1 cellular context compared by ENCODE assay signal in the genomic region with DNA sequence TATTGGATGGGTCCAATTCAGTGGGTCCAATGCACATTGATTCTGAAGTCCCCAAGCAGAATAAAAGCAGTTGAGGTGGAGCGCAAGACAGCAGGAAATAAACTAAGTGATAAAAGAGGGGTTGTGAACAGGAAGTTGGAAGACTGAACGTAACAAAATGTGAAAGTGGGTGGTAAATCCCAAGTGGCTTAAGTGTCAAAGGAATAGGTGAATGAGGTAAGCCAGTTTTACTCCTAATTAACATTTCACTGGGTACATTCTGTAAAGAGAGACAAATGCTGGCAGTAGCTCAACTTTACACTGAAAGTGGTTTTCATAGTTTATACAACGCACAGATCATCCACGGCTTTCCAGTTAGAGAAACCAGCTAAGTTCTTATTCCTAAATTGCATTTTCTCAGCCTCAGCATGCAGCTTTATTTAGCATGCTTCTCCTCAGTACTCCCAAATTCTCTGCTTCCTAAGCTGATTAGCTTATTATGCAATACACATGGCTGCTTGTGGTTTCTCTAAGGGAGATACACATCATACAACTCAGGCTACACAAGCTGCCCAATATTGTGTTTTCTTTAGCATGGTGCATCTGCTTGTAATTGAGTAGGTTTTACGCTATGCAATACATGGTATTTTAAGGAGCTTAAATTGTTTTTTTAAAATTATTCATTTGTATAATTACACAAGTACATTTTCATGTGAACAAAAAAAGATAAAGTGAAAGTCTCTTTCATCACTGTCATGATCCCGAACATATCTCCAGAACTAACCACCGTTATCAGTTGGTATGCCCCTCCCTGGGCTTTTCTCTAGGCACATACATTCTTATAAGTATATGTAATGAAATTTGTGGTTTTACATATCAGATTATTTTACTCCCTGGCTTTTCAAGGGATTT.
A peak's percentile ranks its signal among the peaks of the same experiment; 100 is the strongest.
TF ChIP-seq lines count a peak whose summit lies in the region.

No MANE protein-coding gene starts in this region.

TF ChIP-seq in K562, 482 proteins besides CTCF, POLR2A, EP300 and RAD21 (continued from another document and continues in another):
- TF ChIP-seq, protein P1, sequence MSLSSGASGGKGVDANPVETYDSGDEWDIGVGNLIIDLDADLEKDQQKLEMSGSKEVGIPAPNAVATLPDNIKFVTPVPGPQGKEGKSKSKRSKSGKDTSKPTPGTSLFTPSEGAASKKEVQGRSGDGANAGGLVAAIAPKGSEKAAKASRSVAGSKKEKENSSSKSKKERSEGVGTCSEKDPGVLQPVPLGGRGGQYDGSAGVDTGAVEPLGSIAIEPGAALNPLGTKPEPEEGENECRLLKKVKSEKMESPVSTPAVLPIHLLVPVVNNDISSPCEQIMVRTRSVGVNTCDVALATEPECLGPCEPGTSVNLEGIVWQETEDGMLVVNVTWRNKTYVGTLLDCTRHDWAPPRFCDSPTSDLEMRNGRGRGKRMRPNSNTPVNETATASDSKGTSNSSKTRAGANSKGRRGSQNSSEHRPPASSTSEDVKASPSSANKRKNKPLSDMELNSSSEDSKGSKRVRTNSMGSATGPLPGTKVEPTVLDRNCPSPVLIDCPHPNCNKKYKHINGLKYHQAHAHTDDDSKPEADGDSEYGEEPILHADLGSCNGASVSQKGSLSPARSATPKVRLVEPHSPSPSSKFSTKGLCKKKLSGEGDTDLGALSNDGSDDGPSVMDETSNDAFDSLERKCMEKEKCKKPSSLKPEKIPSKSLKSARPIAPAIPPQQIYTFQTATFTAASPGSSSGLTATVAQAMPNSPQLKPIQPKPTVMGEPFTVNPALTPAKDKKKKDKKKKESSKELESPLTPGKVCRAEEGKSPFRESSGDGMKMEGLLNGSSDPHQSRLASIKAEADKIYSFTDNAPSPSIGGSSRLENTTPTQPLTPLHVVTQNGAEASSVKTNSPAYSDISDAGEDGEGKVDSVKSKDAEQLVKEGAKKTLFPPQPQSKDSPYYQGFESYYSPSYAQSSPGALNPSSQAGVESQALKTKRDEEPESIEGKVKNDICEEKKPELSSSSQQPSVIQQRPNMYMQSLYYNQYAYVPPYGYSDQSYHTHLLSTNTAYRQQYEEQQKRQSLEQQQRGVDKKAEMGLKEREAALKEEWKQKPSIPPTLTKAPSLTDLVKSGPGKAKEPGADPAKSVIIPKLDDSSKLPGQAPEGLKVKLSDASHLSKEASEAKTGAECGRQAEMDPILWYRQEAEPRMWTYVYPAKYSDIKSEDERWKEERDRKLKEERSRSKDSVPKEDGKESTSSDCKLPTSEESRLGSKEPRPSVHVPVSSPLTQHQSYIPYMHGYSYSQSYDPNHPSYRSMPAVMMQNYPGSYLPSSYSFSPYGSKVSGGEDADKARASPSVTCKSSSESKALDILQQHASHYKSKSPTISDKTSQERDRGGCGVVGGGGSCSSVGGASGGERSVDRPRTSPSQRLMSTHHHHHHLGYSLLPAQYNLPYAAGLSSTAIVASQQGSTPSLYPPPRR (CRISPR knock-in tag; IDR thresholded peaks at IDR 0.05; ENCODE audit: borderline replicate concordance): no peak
- TF ChIP-seq, protein P2, sequence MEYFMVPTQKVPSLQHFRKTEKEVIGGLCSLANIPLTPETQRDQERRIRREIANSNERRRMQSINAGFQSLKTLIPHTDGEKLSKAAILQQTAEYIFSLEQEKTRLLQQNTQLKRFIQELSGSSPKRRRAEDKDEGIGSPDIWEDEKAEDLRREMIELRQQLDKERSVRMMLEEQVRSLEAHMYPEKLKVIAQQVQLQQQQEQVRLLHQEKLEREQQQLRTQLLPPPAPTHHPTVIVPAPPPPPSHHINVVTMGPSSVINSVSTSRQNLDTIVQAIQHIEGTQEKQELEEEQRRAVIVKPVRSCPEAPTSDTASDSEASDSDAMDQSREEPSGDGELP (CRISPR knock-in tag; IDR thresholded peaks at IDR 0.05; ENCODE audit: borderline replicate concordance): no peak
- TF ChIP-seq, protein P3, sequence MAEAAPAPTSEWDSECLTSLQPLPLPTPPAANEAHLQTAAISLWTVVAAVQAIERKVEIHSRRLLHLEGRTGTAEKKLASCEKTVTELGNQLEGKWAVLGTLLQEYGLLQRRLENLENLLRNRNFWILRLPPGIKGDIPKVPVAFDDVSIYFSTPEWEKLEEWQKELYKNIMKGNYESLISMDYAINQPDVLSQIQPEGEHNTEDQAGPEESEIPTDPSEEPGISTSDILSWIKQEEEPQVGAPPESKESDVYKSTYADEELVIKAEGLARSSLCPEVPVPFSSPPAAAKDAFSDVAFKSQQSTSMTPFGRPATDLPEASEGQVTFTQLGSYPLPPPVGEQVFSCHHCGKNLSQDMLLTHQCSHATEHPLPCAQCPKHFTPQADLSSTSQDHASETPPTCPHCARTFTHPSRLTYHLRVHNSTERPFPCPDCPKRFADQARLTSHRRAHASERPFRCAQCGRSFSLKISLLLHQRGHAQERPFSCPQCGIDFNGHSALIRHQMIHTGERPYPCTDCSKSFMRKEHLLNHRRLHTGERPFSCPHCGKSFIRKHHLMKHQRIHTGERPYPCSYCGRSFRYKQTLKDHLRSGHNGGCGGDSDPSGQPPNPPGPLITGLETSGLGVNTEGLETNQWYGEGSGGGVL (CRISPR knock-in tag; IDR thresholded peaks at IDR 0.05): no peak
- TF ChIP-seq, protein P4, sequence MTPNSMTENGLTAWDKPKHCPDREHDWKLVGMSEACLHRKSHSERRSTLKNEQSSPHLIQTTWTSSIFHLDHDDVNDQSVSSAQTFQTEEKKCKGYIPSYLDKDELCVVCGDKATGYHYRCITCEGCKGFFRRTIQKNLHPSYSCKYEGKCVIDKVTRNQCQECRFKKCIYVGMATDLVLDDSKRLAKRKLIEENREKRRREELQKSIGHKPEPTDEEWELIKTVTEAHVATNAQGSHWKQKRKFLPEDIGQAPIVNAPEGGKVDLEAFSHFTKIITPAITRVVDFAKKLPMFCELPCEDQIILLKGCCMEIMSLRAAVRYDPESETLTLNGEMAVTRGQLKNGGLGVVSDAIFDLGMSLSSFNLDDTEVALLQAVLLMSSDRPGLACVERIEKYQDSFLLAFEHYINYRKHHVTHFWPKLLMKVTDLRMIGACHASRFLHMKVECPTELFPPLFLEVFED (CRISPR knock-in tag; conservative IDR thresholded peaks at IDR 0.05): no peak
- TF ChIP-seq, protein P5, sequence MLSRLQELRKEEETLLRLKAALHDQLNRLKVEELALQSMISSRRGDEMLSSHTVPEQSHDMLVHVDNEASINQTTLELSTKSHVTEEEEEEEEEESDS (CRISPR knock-in tag; IDR thresholded peaks at IDR 0.05): peak; percentile 67
- TF ChIP-seq NFXL1 (CRISPR knock-in tag; IDR thresholded peaks at IDR 0.05) (no peak), TEAD2 (tag; IDR thresholded peaks at IDR 0.05) (no peak), NR3C1 (CRISPR knock-in tag; IDR thresholded peaks at IDR 0.05) (no peak), ILK (tag; IDR thresholded peaks at IDR 0.05; ENCODE audit: borderline replicate concordance, low read depth) (no peak), GABPB2 (CRISPR knock-in tag; conservative IDR thresholded peaks at IDR 0.05) (no peak), MYC (IDR thresholded peaks at IDR 0.05; ENCODE audit: low read depth, low read length) (peak; percentile 56; the same call in 1 of the 2 replicates), MYC (CRISPR knock-in tag; IDR thresholded peaks at IDR 0.05; ENCODE audit: borderline replicate concordance, low read depth) (no peak), ZC3H4 (CRISPR knock-in tag; IDR thresholded peaks at IDR 0.05; ENCODE audit: borderline replicate concordance) (no peak), IRF2 (CRISPR knock-in tag; IDR thresholded peaks at IDR 0.05) (no peak), BDP1 (IDR thresholded peaks at IDR 0.05; ENCODE audit: insufficient read depth, insufficient read length) (no peak), ZNF347 (CRISPR knock-in tag; IDR thresholded peaks at IDR 0.05; ENCODE audit: low read depth) (no peak), MYBL2 (IDR thresholded peaks at IDR 0.05; ENCODE audit: low read depth) (no peak), MYBL2 (CRISPR knock-in tag; IDR thresholded peaks at IDR 0.05; ENCODE audit: borderline replicate concordance) (no peak), ZNF121 (CRISPR knock-in tag; conservative IDR thresholded peaks at IDR 0.05) (no peak), ETV5 (CRISPR knock-in tag; IDR thresholded peaks at IDR 0.05; ENCODE audit: low read depth) (no peak), MBD2 (IDR thresholded peaks at IDR 0.05; ENCODE audit: borderline replicate concordance, low read depth) (no peak; the same call in 1 of the 2 replicates), POLR2B (IDR thresholded peaks at IDR 0.05; ENCODE audit: low read depth, partially characterized antibody) (peak; percentile 19), SLC30A9 (CRISPR knock-in tag; IDR thresholded peaks at IDR 0.05) (no peak), KAT7 (CRISPR knock-in tag; IDR thresholded peaks at IDR 0.05; ENCODE audit: borderline replicate concordance) (no peak), ZFX (CRISPR knock-in tag; IDR thresholded peaks at IDR 0.05) (no peak), ZNF134 (CRISPR knock-in tag; conservative IDR thresholded peaks at IDR 0.05) (no peak), ZBTB1 (CRISPR knock-in tag; IDR thresholded peaks at IDR 0.05; ENCODE audit: borderline replicate concordance, low read depth) (no peak), EZH2 (IDR thresholded peaks at IDR 0.05; ENCODE audit: borderline replicate concordance, low read depth, low read length) (no peak), ARID1B (IDR thresholded peaks at IDR 0.05) (peak; percentile 51; the same call in 1 of the 2 replicates), ZNF445 (CRISPR knock-in tag; IDR thresholded peaks at IDR 0.05; ENCODE audit: low read depth) (no peak), ZFP1 (CRISPR knock-in tag; IDR thresholded peaks at IDR 0.05) (no peak)
- TF ChIP-seq, protein P6, sequence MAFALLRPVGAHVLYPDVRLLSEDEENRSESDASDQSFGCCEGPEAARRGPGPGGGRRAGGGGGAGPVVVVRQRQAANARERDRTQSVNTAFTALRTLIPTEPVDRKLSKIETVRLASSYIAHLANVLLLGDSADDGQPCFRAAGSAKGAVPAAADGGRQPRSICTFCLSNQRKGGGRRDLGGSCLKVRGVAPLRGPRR (CRISPR knock-in tag; IDR thresholded peaks at IDR 0.05): no peak
- TF ChIP-seq, protein P7, sequence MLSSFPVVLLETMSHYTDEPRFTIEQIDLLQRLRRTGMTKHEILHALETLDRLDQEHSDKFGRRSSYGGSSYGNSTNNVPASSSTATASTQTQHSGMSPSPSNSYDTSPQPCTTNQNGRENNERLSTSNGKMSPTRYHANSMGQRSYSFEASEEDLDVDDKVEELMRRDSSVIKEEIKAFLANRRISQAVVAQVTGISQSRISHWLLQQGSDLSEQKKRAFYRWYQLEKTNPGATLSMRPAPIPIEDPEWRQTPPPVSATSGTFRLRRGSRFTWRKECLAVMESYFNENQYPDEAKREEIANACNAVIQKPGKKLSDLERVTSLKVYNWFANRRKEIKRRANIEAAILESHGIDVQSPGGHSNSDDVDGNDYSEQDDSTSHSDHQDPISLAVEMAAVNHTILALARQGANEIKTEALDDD (IDR thresholded peaks at IDR 0.05): peak; percentile 61
- TF ChIP-seq, protein P8, sequence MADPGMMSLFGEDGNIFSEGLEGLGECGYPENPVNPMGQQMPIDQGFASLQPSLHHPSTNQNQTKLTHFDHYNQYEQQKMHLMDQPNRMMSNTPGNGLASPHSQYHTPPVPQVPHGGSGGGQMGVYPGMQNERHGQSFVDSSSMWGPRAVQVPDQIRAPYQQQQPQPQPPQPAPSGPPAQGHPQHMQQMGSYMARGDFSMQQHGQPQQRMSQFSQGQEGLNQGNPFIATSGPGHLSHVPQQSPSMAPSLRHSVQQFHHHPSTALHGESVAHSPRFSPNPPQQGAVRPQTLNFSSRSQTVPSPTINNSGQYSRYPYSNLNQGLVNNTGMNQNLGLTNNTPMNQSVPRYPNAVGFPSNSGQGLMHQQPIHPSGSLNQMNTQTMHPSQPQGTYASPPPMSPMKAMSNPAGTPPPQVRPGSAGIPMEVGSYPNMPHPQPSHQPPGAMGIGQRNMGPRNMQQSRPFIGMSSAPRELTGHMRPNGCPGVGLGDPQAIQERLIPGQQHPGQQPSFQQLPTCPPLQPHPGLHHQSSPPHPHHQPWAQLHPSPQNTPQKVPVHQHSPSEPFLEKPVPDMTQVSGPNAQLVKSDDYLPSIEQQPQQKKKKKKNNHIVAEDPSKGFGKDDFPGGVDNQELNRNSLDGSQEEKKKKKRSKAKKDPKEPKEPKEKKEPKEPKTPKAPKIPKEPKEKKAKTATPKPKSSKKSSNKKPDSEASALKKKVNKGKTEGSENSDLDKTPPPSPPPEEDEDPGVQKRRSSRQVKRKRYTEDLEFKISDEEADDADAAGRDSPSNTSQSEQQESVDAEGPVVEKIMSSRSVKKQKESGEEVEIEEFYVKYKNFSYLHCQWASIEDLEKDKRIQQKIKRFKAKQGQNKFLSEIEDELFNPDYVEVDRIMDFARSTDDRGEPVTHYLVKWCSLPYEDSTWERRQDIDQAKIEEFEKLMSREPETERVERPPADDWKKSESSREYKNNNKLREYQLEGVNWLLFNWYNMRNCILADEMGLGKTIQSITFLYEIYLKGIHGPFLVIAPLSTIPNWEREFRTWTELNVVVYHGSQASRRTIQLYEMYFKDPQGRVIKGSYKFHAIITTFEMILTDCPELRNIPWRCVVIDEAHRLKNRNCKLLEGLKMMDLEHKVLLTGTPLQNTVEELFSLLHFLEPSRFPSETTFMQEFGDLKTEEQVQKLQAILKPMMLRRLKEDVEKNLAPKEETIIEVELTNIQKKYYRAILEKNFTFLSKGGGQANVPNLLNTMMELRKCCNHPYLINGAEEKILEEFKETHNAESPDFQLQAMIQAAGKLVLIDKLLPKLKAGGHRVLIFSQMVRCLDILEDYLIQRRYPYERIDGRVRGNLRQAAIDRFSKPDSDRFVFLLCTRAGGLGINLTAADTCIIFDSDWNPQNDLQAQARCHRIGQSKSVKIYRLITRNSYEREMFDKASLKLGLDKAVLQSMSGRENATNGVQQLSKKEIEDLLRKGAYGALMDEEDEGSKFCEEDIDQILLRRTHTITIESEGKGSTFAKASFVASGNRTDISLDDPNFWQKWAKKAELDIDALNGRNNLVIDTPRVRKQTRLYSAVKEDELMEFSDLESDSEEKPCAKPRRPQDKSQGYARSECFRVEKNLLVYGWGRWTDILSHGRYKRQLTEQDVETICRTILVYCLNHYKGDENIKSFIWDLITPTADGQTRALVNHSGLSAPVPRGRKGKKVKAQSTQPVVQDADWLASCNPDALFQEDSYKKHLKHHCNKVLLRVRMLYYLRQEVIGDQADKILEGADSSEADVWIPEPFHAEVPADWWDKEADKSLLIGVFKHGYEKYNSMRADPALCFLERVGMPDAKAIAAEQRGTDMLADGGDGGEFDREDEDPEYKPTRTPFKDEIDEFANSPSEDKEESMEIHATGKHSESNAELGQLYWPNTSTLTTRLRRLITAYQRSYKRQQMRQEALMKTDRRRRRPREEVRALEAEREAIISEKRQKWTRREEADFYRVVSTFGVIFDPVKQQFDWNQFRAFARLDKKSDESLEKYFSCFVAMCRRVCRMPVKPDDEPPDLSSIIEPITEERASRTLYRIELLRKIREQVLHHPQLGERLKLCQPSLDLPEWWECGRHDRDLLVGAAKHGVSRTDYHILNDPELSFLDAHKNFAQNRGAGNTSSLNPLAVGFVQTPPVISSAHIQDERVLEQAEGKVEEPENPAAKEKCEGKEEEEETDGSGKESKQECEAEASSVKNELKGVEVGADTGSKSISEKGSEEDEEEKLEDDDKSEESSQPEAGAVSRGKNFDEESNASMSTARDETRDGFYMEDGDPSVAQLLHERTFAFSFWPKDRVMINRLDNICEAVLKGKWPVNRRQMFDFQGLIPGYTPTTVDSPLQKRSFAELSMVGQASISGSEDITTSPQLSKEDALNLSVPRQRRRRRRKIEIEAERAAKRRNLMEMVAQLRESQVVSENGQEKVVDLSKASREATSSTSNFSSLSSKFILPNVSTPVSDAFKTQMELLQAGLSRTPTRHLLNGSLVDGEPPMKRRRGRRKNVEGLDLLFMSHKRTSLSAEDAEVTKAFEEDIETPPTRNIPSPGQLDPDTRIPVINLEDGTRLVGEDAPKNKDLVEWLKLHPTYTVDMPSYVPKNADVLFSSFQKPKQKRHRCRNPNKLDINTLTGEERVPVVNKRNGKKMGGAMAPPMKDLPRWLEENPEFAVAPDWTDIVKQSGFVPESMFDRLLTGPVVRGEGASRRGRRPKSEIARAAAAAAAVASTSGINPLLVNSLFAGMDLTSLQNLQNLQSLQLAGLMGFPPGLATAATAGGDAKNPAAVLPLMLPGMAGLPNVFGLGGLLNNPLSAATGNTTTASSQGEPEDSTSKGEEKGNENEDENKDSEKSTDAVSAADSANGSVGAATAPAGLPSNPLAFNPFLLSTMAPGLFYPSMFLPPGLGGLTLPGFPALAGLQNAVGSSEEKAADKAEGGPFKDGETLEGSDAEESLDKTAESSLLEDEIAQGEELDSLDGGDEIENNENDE (IDR thresholded peaks at IDR 0.05; ENCODE audit: low read depth, low read length): no peak
